22 cellular contexts compared by ENCODE assay signal in genomic region chr11:32188785-32189184, GRCh38.
A peak's percentile ranks its signal among the peaks of the same experiment; 100 is the strongest.
DNase-seq lines count a peak whose midpoint lies in the region; ATAC-seq and TF ChIP-seq lines count a peak whose summit lies in the region.
"Had no signal": no experiment of that assay in that cellular context is flagged by ENCODE, and none has a peak within 500 bp of the region (broad histone marks: within the 10 kb centered on the region; RNA-seq: fewer than 3 reads in every experiment).

No MANE protein-coding gene starts in this region.

- H3K27me3 ChIP-seq in H7 (ENCODE audit: control insufficient read depth, insufficient read depth, low read length), result no peaks in the 10 kb centered on the region
- H3K27me3 ChIP-seq in Panc1 (ENCODE audit: control insufficient read depth, insufficient read depth, low read length), result peaks cover 20% of the 10 kb centered on the region
- no peaks in the 10 kb centered on the region for H3K27me3 ChIP-seq in naive thymus-derived CD4-positive, alpha-beta T cell (ENCODE audit: control insufficient read depth in 2 of 2, insufficient read depth in 2 of 2, low read length in 2 of 2)
- H3K27me3 ChIP-seq in prostate gland (replicated peaks; ENCODE audit: insufficient read depth), result no peaks in the 10 kb centered on the region

- H3K4me3 Mint-ChIP-seq in naive thymus-derived CD4-positive, alpha-beta T cell, result no peak overlapping the region
- H3K4me3 Mint-ChIP-seq: activated CD8-positive, alpha-beta T cell treated with anti-CD3 and anti-CD28 coated beads for 36 hours; activated naive CD8-positive, alpha-beta T cell; activated T-cell treated with anti-CD3 and anti-CD28 coated beads, Interleukin-2, amount 50 U/mL, for 24 hours; neural crest cell had no signal

- H3K36me3 Mint-ChIP-seq in naive thymus-derived CD4-positive, alpha-beta T cell, result no peaks in the 10 kb centered on the region
- H3K36me3 Mint-ChIP-seq: activated naive CD8-positive, alpha-beta T cell had no signal

- H3K36me3 ChIP-seq in H7 (replicated peaks; ENCODE audit: control insufficient read depth, insufficient read depth, low read length) (no peaks in the 10 kb centered on the region), Panc1 (ENCODE audit: control insufficient read depth, insufficient read depth, low read length) (no peaks in the 10 kb centered on the region), prostate gland (no peaks in the 10 kb centered on the region)
- no peaks in the 10 kb centered on the region for H3K36me3 ChIP-seq in naive thymus-derived CD4-positive, alpha-beta T cell (ENCODE audit: control insufficient read depth in 2 of 3, insufficient read depth in 3 of 3, low read length in 3 of 3)

- 86% methylated on average over 4 of the region's 4 CpGs for WGBS in prostate gland

- in situ Hi-C loops in Panc1 (cut with HindIII; ENCODE audit: low pct_unique_long_range_greater_than_20kb, low sequenced_read_pairs), result no loop called here

- ATAC-seq in Panc1, result peak; percentile 53; the same call in 1 of the 2 replicates
- peak; percentile 27 for ATAC-seq in naive thymus-derived CD4-positive, alpha-beta T cell
- no peak for ATAC-seq in HG03097 (IDR thresholded peaks at IDR 0.05; ENCODE audit: low FRiP score, unreplicated experiment)
- ATAC-seq in GM21786 (IDR thresholded peaks at IDR 0.05; ENCODE audit: unreplicated experiment), result no peak
- ATAC-seq: activated CD8-positive, alpha-beta T cell treated with anti-CD3 and anti-CD28 coated beads for 36 hours; left colon had no signal

- CTCF ChIA-PET in Panc1 (lab: Charles Lee), result no interaction called here
- CTCF ChIA-PET in naive thymus-derived CD4-positive, alpha-beta T cell (lab: Charles Lee), result interaction anchor here (0.7 kb wide), 1 partner anchor 40 kb away, joined by 3 read pairs; no protein-coding TSS in a partner anchor

- no peaks in the 10 kb centered on the region for H3K4me1 ChIP-seq in Panc1 (ENCODE audit: control insufficient read depth, insufficient read depth, low read length)
- no peaks in the 10 kb centered on the region for H3K4me1 ChIP-seq in naive thymus-derived CD4-positive, alpha-beta T cell (ENCODE audit: control insufficient read depth in 2 of 2, insufficient read depth in 2 of 2, low read length in 2 of 2)
- no peaks in the 10 kb centered on the region for H3K4me1 ChIP-seq in prostate gland (replicated peaks)

- BruUV-seq in Panc1 (replicated peaks; lab: Mats Ljungman, UMichigan), result no TSS peak

- peak; percentile 28 for TF ChIP-seq CTCF in Panc1 (IDR thresholded peaks at IDR 0.05)
- no peak for TF ChIP-seq CTCF in prostate gland (IDR thresholded peaks at IDR 0.05)

- POLR2A ChIA-PET in Panc1 (lab: Charles Lee), result no interaction called here
- POLR2A ChIA-PET in naive thymus-derived CD4-positive, alpha-beta T cell (lab: Charles Lee), result no interaction called here

- H3K27ac ChIP-seq in Panc1 (ENCODE audit: low read length) (no peak overlapping the region), prostate gland (no peak overlapping the region)
- H3K27ac ChIP-seq in naive thymus-derived CD4-positive, alpha-beta T cell (ENCODE audit: low read depth, low read length), result no peak overlapping the region
- H3K27ac ChIP-seq: coronary artery had no signal

- H3K4me3 ChIP-seq in H7 (ENCODE audit: insufficient read depth, low read depth, low read length) (no peak overlapping the region), Panc1 (ENCODE audit: low read depth in 2 of 2, low read length in 2 of 2) (no peak overlapping the region), prostate gland (no peak overlapping the region)
- no peak overlapping the region for H3K4me3 ChIP-seq in naive thymus-derived CD4-positive, alpha-beta T cell (ENCODE audit: low read length)
- H3K4me3 ChIP-seq: coronary artery had no signal

- no peak for TF ChIP-seq POLR2A in prostate gland (IDR thresholded peaks at IDR 0.05)

- H3K27ac Mint-ChIP-seq in naive thymus-derived CD4-positive, alpha-beta T cell, result no peak overlapping the region
- H3K27ac Mint-ChIP-seq: activated CD8-positive, alpha-beta T cell treated with anti-CD3 and anti-CD28 coated beads for 36 hours; activated naive CD8-positive, alpha-beta T cell; activated T-cell treated with anti-CD3 and anti-CD28 coated beads, Interleukin-2, amount 50 U/mL, for 24 hours had no signal

- peaks cover under 1 to 23% (median 18%) of the 10 kb centered on the region in 5 donors for H3K27me3 Mint-ChIP-seq in naive thymus-derived CD4-positive, alpha-beta T cell

- intact Hi-C loops in Panc1 (cut with micrococcal nuclease; ENCODE audit: unreplicated experiment), result no loop called here
- intact Hi-C loops in naive thymus-derived CD4-positive, alpha-beta T cell (cut with micrococcal nuclease), result no loop called here
- intact Hi-C loops in prostate gland (cut with DNase I), result no loop called here

- no peaks in the 10 kb centered on the region for H3K9me3 Mint-ChIP-seq in naive thymus-derived CD4-positive, alpha-beta T cell
- H3K9me3 Mint-ChIP-seq: activated CD8-positive, alpha-beta T cell treated with anti-CD3 and anti-CD28 coated beads for 36 hours; activated T-cell treated with anti-CD3 and anti-CD28 coated beads, Interleukin-2, amount 50 U/mL, for 24 hours had no signal

- no peaks in the 10 kb centered on the region for H3K9me3 ChIP-seq in Panc1 (ENCODE audit: control insufficient read depth, insufficient read depth, low read depth, low read length)
- H3K9me3 ChIP-seq in naive thymus-derived CD4-positive, alpha-beta T cell (ENCODE audit: control insufficient read depth in 2 of 3, low read length in 3 of 3), result no peaks in the 10 kb centered on the region
- no peaks in the 10 kb centered on the region for H3K9me3 ChIP-seq in prostate gland

- H3K4me1 Mint-ChIP-seq in naive thymus-derived CD4-positive, alpha-beta T cell, result no peaks in the 10 kb centered on the region
- H3K4me1 Mint-ChIP-seq: neural crest cell had no signal

- peak; percentile 13 for DNase-seq in DMS 273 (lab: John Stamatoyannopoulos, UW; ENCODE audit: unreplicated experiment)
- DNase-seq in DMS 273 treated with DMSO at 0.1 percent for 48 hours (lab: John Stamatoyannopoulos, UW), result no peak
- peak; percentile 37 for DNase-seq in H7
- DNase-seq in Panc1 (ENCODE audit: low read depth, low spot score), result no peak
- no peak for DNase-seq in naive thymus-derived CD4-positive, alpha-beta T cell
- DNase-seq in prostate gland (ENCODE audit: low spot score), result no peak
- DNase-seq: 8988T; activated CD4-positive, CD25-positive, alpha-beta regulatory T cell; activated CD8-positive, alpha-beta T cell treated with anti-CD3 and anti-CD28 coated beads for 36 hours; activated T-cell treated with anti-CD3 and anti-CD28 coated beads, Interleukin-2, amount 50 U/mL, for 24 hours; DMS79; foreskin melanocyte; left colon; NCI-H2029; NCI-H510A; stimulated activated CD4-positive, alpha-beta T cell treated with anti-CD3 and anti-CD28 coated beads, Interleukin-12 subunit alpha, Interleukin-12 subunit beta, amount 100 ng/mL, for 4 hours; T-helper 2 cell had no signal

Comparison
In these comparisons a context has a peak if more than half of its experiments do, and no peak if none do; other contexts are left out.
1. DNase-seq: peak in DMS 273 (single experiment) and H7 (single experiment); none in DMS 273 treated with DMSO at 0.1 percent for 48 hours (single experiment), Panc1 (single experiment), naive thymus-derived CD4-positive, alpha-beta T cell (0 of 9) and prostate gland (single experiment).
2. ATAC-seq: peak in Panc1 (single experiment) and naive thymus-derived CD4-positive, alpha-beta T cell (single experiment); none in HG03097 (single experiment) and GM21786 (single experiment).